ENCODE assay signal across 15 cellular contexts in the genomic region with DNA sequence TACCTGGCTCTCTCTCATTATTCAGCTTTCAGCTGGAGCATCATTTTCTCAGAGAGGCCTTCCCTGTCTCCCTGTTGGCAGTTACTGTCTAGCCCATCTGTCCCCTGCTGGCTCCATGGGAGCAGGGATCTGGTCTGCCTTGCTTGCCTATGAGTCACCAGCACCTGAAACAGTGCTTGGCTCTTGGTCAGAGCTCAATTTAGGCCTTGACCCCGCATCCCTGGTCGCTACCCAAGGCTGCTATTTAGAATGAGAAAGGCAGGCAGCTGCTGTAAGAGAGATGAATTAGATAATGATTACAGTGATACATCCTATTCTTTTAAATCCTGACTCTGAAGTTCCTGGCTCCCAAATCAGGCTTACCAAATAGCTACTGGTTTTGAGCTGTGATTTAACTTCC. TPM values are rescaled to one million over a fixed set of nuclear protein-coding genes. Genes with fewer than 3 reads are reported as not detected.
A peak's percentile ranks its signal among the peaks of the same experiment; 100 is the strongest.
DNase-seq lines count a peak whose midpoint lies in the region; ATAC-seq and TF ChIP-seq lines count a peak whose summit lies in the region.
"Had no signal": no experiment of that assay in that cellular context is flagged by ENCODE, and none has a peak within 500 bp of the region (broad histone marks: within the 10 kb centered on the region; RNA-seq: fewer than 3 reads in every experiment).

No MANE protein-coding gene starts in this region.

- ATAC-seq in heart left ventricle (peak in 3 of 4 donors; percentile 80 to 94 (median 90)), HG03565 (IDR thresholded peaks at IDR 0.05; ENCODE audit: unreplicated experiment) (no peak), HG03159 (IDR thresholded peaks at IDR 0.05; ENCODE audit: unreplicated experiment) (no peak), GM18505 (IDR thresholded peaks at IDR 0.05; ENCODE audit: unreplicated experiment) (no peak)

- H3K4me1 ChIP-seq in heart left ventricle (peaks cover 0 to 5% (median 0%) of the 10 kb centered on the region in 12 donors), left ventricle myocardium inferior (no peaks in the 10 kb centered on the region), NT2/D1 (ENCODE audit: insufficient read depth, insufficient read length) (peaks cover 3% of the 10 kb centered on the region)
- H3K4me1 ChIP-seq: parathyroid adenoma had no signal

- intact Hi-C loops in heart left ventricle (cut with DNase I) = no loop called here
- intact Hi-C loops in left ventricle myocardium inferior (cut with micrococcal nuclease) = no loop called here

- H3K9me3 ChIP-seq in heart left ventricle (no peaks in the 10 kb centered on the region), left ventricle myocardium inferior (replicated peaks) (no peaks in the 10 kb centered on the region), NT2/D1 (ENCODE audit: insufficient read depth, low read length) (no peaks in the 10 kb centered on the region)

- no peak for TF ChIP-seq POLR2A in heart left ventricle (IDR thresholded peaks at IDR 0.05)
- no peak for TF ChIP-seq POLR2A in GM18505 (IDR thresholded peaks at IDR 0.05; ENCODE audit: borderline replicate concordance, extremely low read depth, insufficient read depth, insufficient read length)

- DNase-seq in heart left ventricle (peak in 3 of 5 donors; percentile 28 to 44 (median 36)), left ventricle myocardium inferior (no peak), NT2/D1 (ENCODE audit: low read depth, low spot score) (peak; percentile 49), iPS-NIHi7 (ENCODE audit: extremely low spot score) (peak; percentile 43), superior temporal gyrus (ENCODE audit: extremely low spot score) (peak; percentile 16)
- DNase-seq: activated CD4-positive, alpha-beta T cell treated with anti-CD3 and anti-CD28 coated beads, Interleukin-2, amount 10 ng/mL, durations not matched to agents 24 days and 14 days; DND-41; NCI-H1417 treated with DMSO at 0.1 percent for 48 hours; stimulated activated CD4-positive, alpha-beta T cell treated with anti-CD3 and anti-CD28 coated beads, Interleukin-4, amount 100 ng/mL, for 4 hours; stimulated activated naive CD4-positive, alpha-beta T cell had no signal

- H3K4me3 ChIP-seq in heart left ventricle = no peak overlapping the region
- H3K4me3 ChIP-seq in left ventricle myocardium inferior = no peak overlapping the region
- no peak overlapping the region for H3K4me3 ChIP-seq in NT2/D1 (ENCODE audit: insufficient read length, low read depth)

- no peak overlapping the region for H3K9ac ChIP-seq in NT2/D1 (ENCODE audit: insufficient read length, low read depth)
- H3K9ac ChIP-seq: parathyroid adenoma had no signal

- no peaks in the 10 kb centered on the region for H3K36me3 ChIP-seq in heart left ventricle
- no peaks in the 10 kb centered on the region for H3K36me3 ChIP-seq in left ventricle myocardium inferior
- H3K36me3 ChIP-seq in NT2/D1 (ENCODE audit: insufficient read depth, insufficient read length, low read length) = no peaks in the 10 kb centered on the region

- H3K27ac ChIP-seq in heart left ventricle (peak overlapping the region in 1 of 12 donors; percentile 34), left ventricle myocardium inferior (replicated peaks) (no peak overlapping the region)
- H3K27ac ChIP-seq: parathyroid adenoma had no signal

- no peak for TF ChIP-seq CTCF in heart left ventricle (IDR thresholded peaks at IDR 0.05)
- TF ChIP-seq CTCF in left ventricle myocardium inferior (IDR thresholded peaks at IDR 0.05; ENCODE audit: borderline replicate concordance) = no peak

- H3K27me3 ChIP-seq in heart left ventricle (no peaks in the 10 kb centered on the region), left ventricle myocardium inferior (ENCODE audit: low read depth) (no peaks in the 10 kb centered on the region), NT2/D1 (ENCODE audit: insufficient read depth, insufficient read length) (no peaks in the 10 kb centered on the region)

- 32 to 85% (median 67%) methylated on average over 2 of the region's 2 CpGs for WGBS in heart left ventricle, 4 donors

RNA-seq across cellular contexts. Expression of a gene that starts 32.9 kb away (rescaled TPM):
- total RNA-seq in heart left ventricle (1 to 10 TPM in 8 of 9 donors, under 1 TPM in 1; 0.69 to 3.7 (median 1.6) TPM), left ventricle myocardium inferior (3.1 TPM)
- 1 to 10 TPM; 1.5 to 2.4 TPM for polyA plus RNA-seq in heart left ventricle
- total RNA-seq: activated CD4-positive, alpha-beta T cell treated with anti-CD3 and anti-CD28 coated beads, Interleukin-2, amount 10 ng/mL, durations not matched to agents 24 days and 14 days; T-helper 1 cell treated with Interleukin-12 subunit alpha and Interleukin-12 subunit beta and Interleukin-4 antibody, amounts not matched to agents 30 ng/mL and 1 ng/mL, for 36 hours had no signal

Comparison
In these comparisons a context has a peak if more than half of its experiments do, and no peak if none do; other contexts are left out.
1. ATAC-seq: peak in heart left ventricle (3 of 4); none in HG03565 (single experiment), HG03159 (single experiment) and GM18505 (single experiment).